ENCODE assay signal across 8 cellular contexts in the genomic region with DNA sequence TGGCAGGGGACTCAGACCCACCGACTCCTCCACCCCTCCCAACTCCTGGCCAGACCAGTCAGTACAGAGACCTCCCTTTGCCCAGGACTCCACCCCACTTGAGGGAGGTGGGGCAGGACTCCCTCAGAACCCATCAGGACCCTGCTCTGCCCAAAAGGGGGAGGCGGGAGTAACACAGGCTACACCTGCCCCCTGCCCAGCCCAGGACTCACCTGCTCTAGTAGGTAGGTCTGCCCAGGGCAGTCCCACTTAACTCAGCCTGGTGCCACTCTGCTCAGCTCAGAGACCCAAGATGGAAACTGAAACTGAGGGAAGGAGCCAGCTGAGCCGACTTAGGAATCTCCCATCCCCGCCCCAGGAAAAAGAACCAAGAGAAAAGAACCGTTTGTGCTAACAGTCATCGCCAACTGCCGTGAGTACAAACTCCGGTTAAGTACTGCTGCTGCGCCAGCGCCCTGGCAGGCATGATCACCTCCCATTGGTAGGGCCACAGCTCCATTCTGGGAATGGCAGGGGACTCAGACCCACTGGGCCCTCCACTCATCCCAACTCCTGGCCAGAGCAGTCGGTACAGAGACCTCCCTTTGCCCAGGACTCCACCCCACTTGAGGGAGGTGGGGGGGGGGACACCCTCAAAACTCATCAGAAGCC. TPM values are rescaled to one million over a fixed set of nuclear protein-coding genes. Genes with fewer than 3 reads are reported as not detected.
DNase-seq lines count a peak whose midpoint lies in the region; ATAC-seq and TF ChIP-seq lines count a peak whose summit lies in the region.

No MANE protein-coding gene starts in this region.

- TF ChIP-seq POLR2A in heart left ventricle (IDR thresholded peaks at IDR 0.05) = no peak

- TF ChIP-seq CTCF in GM06990 (IDR thresholded peaks at IDR 0.05; ENCODE audit: insufficient read depth, low read length, poor library complexity, severe bottlenecking) (no peak), heart left ventricle (IDR thresholded peaks at IDR 0.05) (no peak), chondrocyte (IDR thresholded peaks at IDR 0.05) (no peak)

- H3K36me3 Mint-ChIP-seq in activated T-cell treated with anti-CD3 and anti-CD28 coated beads, Interleukin-2, amount 50 U/mL, for 4 hours (ENCODE audit: insufficient read depth) = peaks cover 18% of the 10 kb centered on the region
- peaks cover 10% of the 10 kb centered on the region for H3K36me3 Mint-ChIP-seq in chondrocyte (ENCODE audit: low read depth)

- peak; percentile 4 for ATAC-seq in HG03066 (IDR thresholded peaks at IDR 0.05; ENCODE audit: low read depth, unreplicated experiment)
- ATAC-seq in activated T-cell treated with anti-CD3 and anti-CD28 coated beads, Interleukin-2, amount 50 U/mL, for 4 hours = peak; percentile 12 to 29
- ATAC-seq in heart left ventricle = peak; percentile 15 to 55 (median 38)
- no peak for ATAC-seq in HG02970 (IDR thresholded peaks at IDR 0.05; ENCODE audit: low FRiP score, unreplicated experiment)

- peak overlapping the region; percentile 66 to 93 (median 90) for H3K27ac ChIP-seq in heart left ventricle

- H3K4me3 ChIP-seq in GM06990 (replicated peaks; ENCODE audit: low read depth, low read length) (peak overlapping the region; percentile 65), heart left ventricle (peak overlapping the region; percentile 42 to 82 (median 62)), skeletal muscle satellite cell (ENCODE audit: low read length) (peak overlapping the region; percentile 73)

- H3K36me3 ChIP-seq in GM06990 (ENCODE audit: control insufficient read depth, insufficient read depth, low read length) = peaks cover 7% of the 10 kb centered on the region
- peaks cover 0 to 58% (median 15%) of the 10 kb centered on the region in 9 donors for H3K36me3 ChIP-seq in heart left ventricle
- H3K36me3 ChIP-seq in skeletal muscle satellite cell (ENCODE audit: insufficient read depth, low read length) = peaks cover 7% of the 10 kb centered on the region

- peak overlapping the region; percentile 77 for H3K9ac ChIP-seq in skeletal muscle satellite cell (ENCODE audit: low read depth, low read length)

- WGBS in heart left ventricle, 4 donors = 21 to 45% (median 37%) methylated on average over 10 to 11 of the region's 11 CpGs

- H3K27me3 ChIP-seq in GM06990 (replicated peaks; ENCODE audit: control insufficient read depth, insufficient read depth, low read length) = no peaks in the 10 kb centered on the region
- no peaks in the 10 kb centered on the region for H3K27me3 ChIP-seq in heart left ventricle
- H3K27me3 ChIP-seq in skeletal muscle satellite cell (ENCODE audit: control insufficient read depth, insufficient read depth, low read length) = no peaks in the 10 kb centered on the region

- no peaks in the 10 kb centered on the region for H3K27me3 Mint-ChIP-seq in activated T-cell treated with anti-CD3 and anti-CD28 coated beads, Interleukin-2, amount 50 U/mL, for 4 hours (ENCODE audit: low read depth)
- no peaks in the 10 kb centered on the region for H3K27me3 Mint-ChIP-seq in chondrocyte (ENCODE audit: low read depth)

- no peaks in the 10 kb centered on the region for H3K9me3 Mint-ChIP-seq in activated T-cell treated with anti-CD3 and anti-CD28 coated beads, Interleukin-2, amount 50 U/mL, for 4 hours
- no peaks in the 10 kb centered on the region for H3K9me3 Mint-ChIP-seq in chondrocyte (ENCODE audit: low read depth)

- no peak overlapping the region for H3K27ac Mint-ChIP-seq in chondrocyte (ENCODE audit: unreplicated experiment)

- H3K4me1 ChIP-seq in heart left ventricle (peaks cover 0 to 32% (median 16%) of the 10 kb centered on the region in 12 donors), skeletal muscle satellite cell (ENCODE audit: control insufficient read depth, insufficient read depth, low read length) (peaks cover 17% of the 10 kb centered on the region)

- peak overlapping the region; percentile 83 for H3K4me3 Mint-ChIP-seq in activated T-cell treated with anti-CD3 and anti-CD28 coated beads, Interleukin-2, amount 50 U/mL, for 4 hours
- no peak overlapping the region for H3K4me3 Mint-ChIP-seq in chondrocyte (ENCODE audit: unreplicated experiment)

- intact Hi-C loops in heart left ventricle (cut with DNase I) = loop anchor here in 4 of 10 donors (2.0 to 10.0 kb wide), 4 partner anchors 45 to 149 kb away; no protein-coding TSS in a partner anchor

- H3K4me1 Mint-ChIP-seq in activated T-cell treated with anti-CD3 and anti-CD28 coated beads, Interleukin-2, amount 50 U/mL, for 4 hours (ENCODE audit: low read depth) = peaks cover 51% of the 10 kb centered on the region
- H3K4me1 Mint-ChIP-seq in chondrocyte (ENCODE audit: low read depth) = peaks cover 14% of the 10 kb centered on the region

- H3K9me3 ChIP-seq in heart left ventricle = no peaks in the 10 kb centered on the region
- no peaks in the 10 kb centered on the region for H3K9me3 ChIP-seq in skeletal muscle satellite cell (replicated peaks; ENCODE audit: low read length)

- peak overlapping the region; percentile 91 for H3K4me2 ChIP-seq in skeletal muscle satellite cell (ENCODE audit: low read length)

- no peak for DNase-seq in GM06990 (ENCODE audit: extremely low read depth, insufficient read length)
- no peak for DNase-seq in activated T-cell treated with anti-CD3 and anti-CD28 coated beads, Interleukin-2, amount 50 U/mL, for 4 hours
- peak in 1 of 5 donors; percentile 26 for DNase-seq in heart left ventricle
- no peak for DNase-seq in HuH-7 (ENCODE audit: low spot score)
- no peak for DNase-seq in chondrocyte (ENCODE audit: low spot score)

RNA-seq across cellular contexts. Expression of gene DHX58, which starts 0.5 kb away (rescaled TPM):
- 1 to 10 TPM; 2.0 to 8.4 (median 6.9) TPM for total RNA-seq in activated T-cell treated with anti-CD3 and anti-CD28 coated beads, Interleukin-2, amount 50 U/mL, for 4 hours
- total RNA-seq in heart left ventricle (10 to 100 TPM in 1 of 9 donors, 1 to 10 TPM in 8; 1.9 to 17.3 (median 3.7) TPM), chondrocyte (0.53 to 0.64 TPM (median 0.55 TPM) in 3 replicates)
- 1 to 10 TPM; 1.8 to 4.9 TPM for polyA plus RNA-seq in heart left ventricle
- total RNA-seq in skeletal muscle satellite cell (2012; rRNA removed) = 4.6 and 6.1 TPM in 2 replicates

RNA-seq across cellular contexts. Expression of gene KAT2A, which starts 9.1 kb away (rescaled TPM):
- 10 to 100 TPM; 70.1 to 92.5 (median 82.4) TPM for total RNA-seq in activated T-cell treated with anti-CD3 and anti-CD28 coated beads, Interleukin-2, amount 50 U/mL, for 4 hours
- 10 to 100 TPM in 8 of 9 donors, 1 to 10 TPM in 1; 6.9 to 17.6 (median 14.8) TPM for total RNA-seq in heart left ventricle
- polyA plus RNA-seq in heart left ventricle = 10 to 100 TPM; 15.3 to 33.0 TPM
- total RNA-seq in skeletal muscle satellite cell (2012; rRNA removed) = 14.4 and 15.0 TPM in 2 replicates
- 21.7 to 38.0 TPM (median 22.3 TPM) in 3 replicates for total RNA-seq in chondrocyte

RNA-seq across cellular contexts. Expression of gene HSPB9, which starts 10.6 kb away (rescaled TPM):
- under 1 TPM in 1 of 3 donors, not detected in 2; 0.10 TPM for total RNA-seq in activated T-cell treated with anti-CD3 and anti-CD28 coated beads, Interleukin-2, amount 50 U/mL, for 4 hours
- total RNA-seq in heart left ventricle = not detected
- polyA plus RNA-seq in heart left ventricle = not detected
- not detected in 2 replicates for total RNA-seq in skeletal muscle satellite cell (2012; rRNA removed)
- total RNA-seq in chondrocyte = not detected in 3 replicates

RNA-seq across cellular contexts. Expression of gene ZNF385C, which starts 13.8 kb away (rescaled TPM):
- under 1 TPM in 2 of 3 donors, not detected in 1; 0.29 to 0.43 TPM for total RNA-seq in activated T-cell treated with anti-CD3 and anti-CD28 coated beads, Interleukin-2, amount 50 U/mL, for 4 hours
- under 1 TPM in 6 of 9 donors, not detected in 3; 0.14 to 0.38 (median 0.22) TPM for total RNA-seq in heart left ventricle
- polyA plus RNA-seq in heart left ventricle = under 1 TPM; 0.06 to 0.11 TPM
- total RNA-seq in skeletal muscle satellite cell (2012; rRNA removed) = not detected in 2 replicates
- total RNA-seq in chondrocyte = 0.07 to 0.18 TPM in 2 of 3 replicates, not detected in the other

RNA-seq across cellular contexts. Expression of gene RAB5C, which starts 42.8 kb away (rescaled TPM):
- total RNA-seq in activated T-cell treated with anti-CD3 and anti-CD28 coated beads, Interleukin-2, amount 50 U/mL, for 4 hours = 10 to 100 TPM; 76.5 to 81.0 (median 79.1) TPM
- 10 to 100 TPM; 30.9 to 99.1 (median 48.2) TPM for total RNA-seq in heart left ventricle
- polyA plus RNA-seq in heart left ventricle = 10 to 100 TPM; 29.0 to 90.9 TPM
- total RNA-seq in skeletal muscle satellite cell (2012; rRNA removed) = 106 and 113 TPM in 2 replicates
- 107 to 118 TPM (median 116 TPM) in 3 replicates for total RNA-seq in chondrocyte
